ENCODE assay signal across 16 cellular contexts in the genomic region with DNA sequence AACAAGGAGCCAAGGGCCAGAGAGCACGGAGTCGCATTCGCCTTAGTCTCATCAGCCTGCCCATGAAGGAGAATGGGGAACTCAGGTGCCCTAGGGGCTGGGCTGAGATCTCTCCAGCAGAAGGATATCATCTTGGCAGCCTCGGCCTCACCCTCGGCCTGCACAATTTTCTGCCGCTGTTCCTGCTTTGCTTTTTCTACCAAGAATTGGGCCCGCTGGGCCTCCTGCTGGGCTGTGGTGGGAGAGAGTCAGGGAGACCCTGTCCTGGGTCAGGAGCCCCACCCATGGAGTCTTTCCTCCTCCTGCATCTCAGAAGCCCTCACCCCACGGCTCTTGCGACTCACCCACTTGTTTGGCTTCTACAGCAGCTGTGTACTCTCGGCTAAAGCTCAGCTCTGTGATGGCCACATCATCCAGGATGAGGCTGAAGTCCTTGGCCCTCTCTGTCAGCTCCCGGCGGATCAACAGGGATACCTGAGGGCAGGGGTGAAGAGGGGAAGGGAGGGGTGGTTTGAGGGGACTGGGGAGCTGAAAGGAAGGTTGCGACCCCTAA. TPM values are rescaled to one million over a fixed set of nuclear protein-coding genes. Genes with fewer than 3 reads are reported as not detected.
DNase-seq lines count a peak whose midpoint lies in the region; ATAC-seq, FAIRE-seq and TF ChIP-seq lines count a peak whose summit lies in the region.
"Had no signal": no experiment of that assay in that cellular context is flagged by ENCODE, and none has a peak within 500 bp of the region (broad histone marks: within the 10 kb centered on the region; RNA-seq: fewer than 3 reads in every experiment).

No MANE protein-coding gene starts in this region.

- H2AFZ ChIP-seq in K562 (ENCODE audit: low read depth, low read length) (no peak overlapping the region), trophoblast cell (ENCODE audit: insufficient read depth, low read length, poor library complexity) (no peak overlapping the region)

- CTCF ChIA-PET in K562 (lab: Yijun Ruan, JAX; ENCODE audit: low intra/inter-chr PET ratio) = no interaction called here

- POLR2A ChIA-PET in K562 (lab: Yijun Ruan, JAX) = interaction anchor here (0.8 to 3.0 kb wide), 3 partner anchors 21 to 71 kb away, joined by 3 to 10 read pairs (median 5); a partner anchor contains a TSS

- H3K27ac ChIP-seq in HUES48 (ENCODE audit: low read depth, low read length) = peak overlapping the region; percentile 3
- peak overlapping the region; percentile 99; the same call in 2 of the 3 replicates for H3K27ac ChIP-seq in K562 (ENCODE audit: extremely low read depth, low read depth, low read length)
- no peak overlapping the region for H3K27ac ChIP-seq in trophoblast cell (ENCODE audit: low read depth, low read length)
- H3K27ac ChIP-seq in testis = no peak overlapping the region
- H3K27ac ChIP-seq: esophagus muscularis mucosa, heart left ventricle had no signal

- H4K8ac ChIP-seq in trophoblast cell (ENCODE audit: low read depth, low read length) = no peak overlapping the region

- H3K9me3 ChIP-seq in HUES48 (ENCODE audit: control insufficient read depth, insufficient read depth, low read length) = no peaks in the 10 kb centered on the region
- no peaks in the 10 kb centered on the region for H3K9me3 ChIP-seq in K562 (replicated peaks; ENCODE audit: control insufficient read depth, insufficient read depth, low read depth, low read length)
- H3K9me3 ChIP-seq in trophoblast cell (ENCODE audit: insufficient read depth, low read depth, low read length) = peaks cover 5% of the 10 kb centered on the region
- no peaks in the 10 kb centered on the region for H3K9me3 ChIP-seq in testis
- H3K9me3 ChIP-seq: esophagus muscularis mucosa, heart left ventricle, prostate gland had no signal

- intact Hi-C loops in K562 (cut with micrococcal nuclease) (loop anchor here (10.0 kb wide), 1 partner anchor 217 kb away; a partner anchor contains a TSS), testis (cut with DNase I; ENCODE audit: low total_unique reads) (no loop called here)

- peaks cover 22% of the 10 kb centered on the region for H3K79me1 ChIP-seq in trophoblast cell (ENCODE audit: low read length)

- no peak overlapping the region for H2BK120ac ChIP-seq in trophoblast cell (ENCODE audit: insufficient read depth, low read length, poor library complexity)

- no peak for ATAC-seq in K562
- ATAC-seq: CD8-positive, alpha-beta T cell; heart left ventricle had no signal

- no peak overlapping the region for H3K14ac ChIP-seq in trophoblast cell (ENCODE audit: low read length)

- peaks cover 59% of the 10 kb centered on the region for H3K36me3 ChIP-seq in HUES48 (ENCODE audit: control insufficient read depth, insufficient read depth, low read length)
- peaks cover 58% of the 10 kb centered on the region for H3K36me3 ChIP-seq in K562 (ENCODE audit: control insufficient read depth, insufficient read depth, low read length)
- peaks cover 32 to 45% of the 10 kb centered on the region in 2 experiments for H3K36me3 ChIP-seq in trophoblast cell (ENCODE audit: control insufficient read depth in 1 of 2, insufficient read depth in 2 of 2, low read length in 2 of 2)
- H3K36me3 ChIP-seq in testis (ENCODE audit: low read depth, missing control alignments) = no peaks in the 10 kb centered on the region

- no peak overlapping the region for H3K23ac ChIP-seq in trophoblast cell (ENCODE audit: low read length)

- H3K4ac ChIP-seq in trophoblast cell (ENCODE audit: low read depth, low read length) = no peak overlapping the region

- TF ChIP-seq EP300 in K562 (IDR thresholded peaks at IDR 0.05; ENCODE audit: low read length) = no peak

- no peak for TF ChIP-seq POLR2A in K562 (conservative IDR thresholded peaks at IDR 0.05)
- no peak for TF ChIP-seq POLR2A in testis (IDR thresholded peaks at IDR 0.05)

- H4K91ac ChIP-seq in trophoblast cell (ENCODE audit: low read depth, low read length) = no peak overlapping the region

- no TSS peak for BruUV-seq in K562 (replicated peaks; lab: Mats Ljungman, UMichigan)

- no peaks in the 10 kb centered on the region for H3K9me1 ChIP-seq in K562 (ENCODE audit: control insufficient read depth, insufficient read depth, low read length)

- TF ChIP-seq CTCF in K562 (IDR thresholded peaks at IDR 0.05 in 2 of 3, conservative IDR thresholded peaks at IDR 0.05 in 1 of 3; ENCODE audit: insufficient read depth in 2 of 3, low read depth in 1 of 3, low read length in 3 of 3) (no peak), testis (IDR thresholded peaks at IDR 0.05) (no peak)

- H4K20me1 ChIP-seq in K562 (replicated peaks; ENCODE audit: control insufficient read depth, insufficient read depth, low read length) = no peaks in the 10 kb centered on the region

- in situ Hi-C loops in K562 (cut with MboI) = no loop called here

- no peak overlapping the region for H3K4me2 ChIP-seq in K562 (ENCODE audit: insufficient read depth, low read length)
- H3K4me2 ChIP-seq in trophoblast cell (ENCODE audit: low read length) = no peak overlapping the region

- no peak overlapping the region for H2BK12ac ChIP-seq in trophoblast cell (ENCODE audit: low read length)

- H3K9ac ChIP-seq in HUES48 (ENCODE audit: low read depth, low read length) = no peak overlapping the region
- peak overlapping the region; percentile 79 to 99; a peak in 3 of 4 replicates for H3K9ac ChIP-seq in K562 (ENCODE audit: insufficient read depth in 1 of 2, low read depth in 2 of 2, low read length in 2 of 2)
- no peak overlapping the region for H3K9ac ChIP-seq in trophoblast cell (ENCODE audit: low read length)

- H3K79me2 ChIP-seq in K562 (ENCODE audit: control insufficient read depth, insufficient read depth, low read length) (peaks cover 56% of the 10 kb centered on the region), trophoblast cell (ENCODE audit: control insufficient read depth, insufficient read depth, low read length, poor library complexity) (peaks cover 26% of the 10 kb centered on the region)

- no peak for FAIRE-seq in K562 (lab: Jason Lieb, UNC)

- H3K4me3 ChIP-seq in HUES48 (ENCODE audit: low read depth, low read length) (no peak overlapping the region), K562 (no peak overlapping the region), trophoblast cell (ENCODE audit: low read depth, low read length) (no peak overlapping the region), testis (no peak overlapping the region)
- H3K4me3 ChIP-seq: esophagus muscularis mucosa, heart left ventricle, prostate gland had no signal

- no peak overlapping the region for H2BK5ac ChIP-seq in trophoblast cell (ENCODE audit: low read depth, low read length, poor library complexity)

- H2AK5ac ChIP-seq in trophoblast cell (ENCODE audit: low read length) = no peak overlapping the region

- H4K12ac ChIP-seq in trophoblast cell (ENCODE audit: low read depth, low read length) = peak overlapping the region; percentile 16

- H3K27me3 ChIP-seq in HUES48 (ENCODE audit: control insufficient read depth, insufficient read depth, low read length) = no peaks in the 10 kb centered on the region
- no peaks in the 10 kb centered on the region for H3K27me3 ChIP-seq in K562 (ENCODE audit: control insufficient read depth in 2 of 2, insufficient read depth in 2 of 2, low read length in 2 of 2)
- no peaks in the 10 kb centered on the region for H3K27me3 ChIP-seq in trophoblast cell (ENCODE audit: insufficient read depth, low read length)
- no peaks in the 10 kb centered on the region for H3K27me3 ChIP-seq in testis
- H3K27me3 ChIP-seq: esophagus muscularis mucosa, heart left ventricle had no signal

- H3K18ac ChIP-seq in trophoblast cell (ENCODE audit: low read length) = no peak overlapping the region

- whole genome bisulfite sequencing in K562 (ENCODE audit: insufficient coverage, low coverage, missing lambda C conversion rate) = 92% methylated on average over 9 of the region's 13 CpGs
- no CpG with 5 or more reads among the region's 13 CpGs for WGBS in trophoblast cell (ENCODE audit: extremely low coverage, insufficient coverage, insufficient read length)
- 79 to 92% methylated on average over 7 to 13 of the region's 13 CpGs for WGBS in testis, 2 donors

- no peak for TF ChIP-seq RAD21 in K562 (CRISPR knock-in tag; conservative IDR thresholded peaks at IDR 0.05 in 1 of 2, IDR thresholded peaks at IDR 0.05 in 1 of 2)

- peak; percentile 60 for DNase-seq in DMS53 (lab: John Stamatoyannopoulos, UW)
- no peak for DNase-seq in DMS53 treated with DMSO at 0.1 percent for 48 hours (lab: John Stamatoyannopoulos, UW; ENCODE audit: unreplicated experiment)
- no peak for DNase-seq in K562 (ENCODE audit: extremely low read depth in 1 of 4, low spot score in 3 of 4)
- no peak for DNase-seq in trophoblast cell
- DNase-seq in activated gamma-delta T cell (lab: John Stamatoyannopoulos, UW) = no peak
- no peak for DNase-seq in testis
- no peak for DNase-seq in SHP77 treated with DMSO at 0.1 percent for 48 hours (lab: John Stamatoyannopoulos, UW)
- DNase-seq: 8988T; CD8-positive, alpha-beta T cell; NCI-H2107; NCI-H774 had no signal

- H3K4me1 ChIP-seq in HUES48 (ENCODE audit: control insufficient read depth, insufficient read depth, low read length) (peaks cover 30% of the 10 kb centered on the region), K562 (replicated peaks in 1 of 2; ENCODE audit: control insufficient read depth in 2 of 2, insufficient read depth in 2 of 2, low read length in 2 of 2) (peaks cover 41 to 48% of the 10 kb centered on the region in 2 experiments), trophoblast cell (ENCODE audit: control insufficient read depth in 1 of 2, insufficient read depth in 2 of 2, low read length in 2 of 2) (peaks cover 9 to 15% of the 10 kb centered on the region in 2 experiments), testis (peaks cover 22% of the 10 kb centered on the region)

RNA-seq across cellular contexts. Expression of a gene that starts 2.8 kb away (rescaled TPM):
- total RNA-seq in K562 (2011; cell fraction: chromatin; rRNA removed; ENCODE audit: low replicate concordance) = 114 and 294 TPM in 2 replicates
- total RNA-seq in K562 (2011; cell fraction: nucleolus; rRNA removed) = 282 and 350 TPM in 2 replicates
- 189 and 209 TPM in 2 replicates for total RNA-seq in K562 (2011; cell fraction: nucleoplasm; rRNA removed)
- 445 and 447 TPM in 2 replicates for total RNA-seq in K562 (2014; rRNA removed)
- 245 and 293 TPM in 2 replicates for total RNA-seq in K562 (2014; rRNA removed; fragmentation: Illumina TruSeq; extraction: Trizol)
- 333 and 335 TPM in 2 replicates for total RNA-seq in K562 (2015; rRNA removed; fragmentation: Illumina TruSeq; extraction: Trizol)
- 345 and 377 TPM in 2 replicates for total RNA-seq in K562 (2021)
- 437 and 459 TPM in 2 replicates for polyA plus RNA-seq in K562 (2011; rRNA removed)
- polyA plus RNA-seq in K562 (2011; cell fraction: cytosol; rRNA removed) = 556 and 694 TPM in 2 replicates
- 446 and 452 TPM in 2 replicates for polyA plus RNA-seq in K562 (2011; cell fraction: nucleus; rRNA removed)
- 284 and 340 TPM in 2 replicates for polyA plus RNA-seq in K562 (2012)
- 428 and 468 TPM in 2 replicates for polyA plus RNA-seq in K562 (2014; fragmentation: Illumina TruSeq; extraction: Trizol)
- 100 to 1,000 TPM in 1 of 2 experiments, 10 to 100 TPM in 1; 73.6 to 123 TPM for polyA plus RNA-seq in K562 (2014; fragmentation: Nextera tagmentation; extraction: Ambion mirVana)
- polyA plus RNA-seq in K562 (2014; rRNA removed) = 449 and 464 TPM in 2 replicates
- polyA minus RNA-seq in K562 (2011; rRNA and poly(A)+ RNA removed) = 158 and 180 TPM in 2 replicates
- polyA minus RNA-seq in K562 (2011; cell fraction: cytosol; rRNA and poly(A)+ RNA removed) = 115 and 128 TPM in 2 replicates
- polyA minus RNA-seq in K562 (2011; cell fraction: nucleus; rRNA and poly(A)+ RNA removed) = 169 and 221 TPM in 2 replicates
- polyA plus RNA-seq in trophoblast cell (2013) = 259 and 271 TPM in 2 replicates
- 100 to 1,000 TPM; 118 to 153 TPM for total RNA-seq in testis
- 97.3 TPM for polyA plus RNA-seq in testis (ENCODE audit: insufficient read depth, low read depth, low replicate concordance)

RNA-seq across cellular contexts. Expression of a gene that starts 3.1 kb away (rescaled TPM):
- total RNA-seq in K562 (2011; cell fraction: chromatin; rRNA removed; ENCODE audit: low replicate concordance) = 73.4 and 85.5 TPM in 2 replicates
- total RNA-seq in K562 (2011; cell fraction: nucleolus; rRNA removed) = 47.0 and 47.5 TPM in 2 replicates
- 50.0 and 50.4 TPM in 2 replicates for total RNA-seq in K562 (2011; cell fraction: nucleoplasm; rRNA removed)
- 66.5 and 97.2 TPM in 2 replicates for total RNA-seq in K562 (2014; rRNA removed)
- 82.7 and 85.9 TPM in 2 replicates for total RNA-seq in K562 (2014; rRNA removed; fragmentation: Illumina TruSeq; extraction: Trizol)
- total RNA-seq in K562 (2015; rRNA removed; fragmentation: Illumina TruSeq; extraction: Trizol) = 66.9 and 75.1 TPM in 2 replicates
- total RNA-seq in K562 (2021) = 85.1 and 92.0 TPM in 2 replicates
- polyA plus RNA-seq in K562 (2011; rRNA removed) = 71.4 and 92.5 TPM in 2 replicates
- polyA plus RNA-seq in K562 (2011; cell fraction: cytosol; rRNA removed) = 55.9 and 63.4 TPM in 2 replicates
- polyA plus RNA-seq in K562 (2011; cell fraction: nucleus; rRNA removed) = 51.0 and 63.3 TPM in 2 replicates
- 50.3 and 124 TPM in 2 replicates for polyA plus RNA-seq in K562 (2012)
- 99.2 and 121 TPM in 2 replicates for polyA plus RNA-seq in K562 (2014; fragmentation: Illumina TruSeq; extraction: Trizol)
- 100 to 1,000 TPM; 149 to 186 TPM for polyA plus RNA-seq in K562 (2014; fragmentation: Nextera tagmentation; extraction: Ambion mirVana)
- polyA plus RNA-seq in K562 (2014; rRNA removed) = 107 and 112 TPM in 2 replicates
- 32.7 and 39.5 TPM in 2 replicates for polyA minus RNA-seq in K562 (2011; rRNA and poly(A)+ RNA removed)
- 15.3 and 30.8 TPM in 2 replicates for polyA minus RNA-seq in K562 (2011; cell fraction: cytosol; rRNA and poly(A)+ RNA removed)
- 19.4 and 30.4 TPM in 2 replicates for polyA minus RNA-seq in K562 (2011; cell fraction: nucleus; rRNA and poly(A)+ RNA removed)
- polyA plus RNA-seq in trophoblast cell (2013) = 38.4 and 42.9 TPM in 2 replicates
- 10 to 100 TPM; 40.2 to 45.5 TPM for total RNA-seq in testis
- 36.7 TPM for polyA plus RNA-seq in testis (ENCODE audit: insufficient read depth, low read depth, low replicate concordance)

RNA-seq across cellular contexts. Expression of a gene that starts 16.5 kb away (rescaled TPM):
- total RNA-seq in K562 (2011; cell fraction: chromatin; rRNA removed; ENCODE audit: low replicate concordance) = 2.3 and 4.5 TPM in 2 replicates
- 3.3 and 4.3 TPM in 2 replicates for total RNA-seq in K562 (2011; cell fraction: nucleolus; rRNA removed)
- 2.6 and 2.8 TPM in 2 replicates for total RNA-seq in K562 (2011; cell fraction: nucleoplasm; rRNA removed)
- total RNA-seq in K562 (2014; rRNA removed) (5.1 and 7.3 TPM in 2 replicates), K562 (2014; rRNA removed; fragmentation: Illumina TruSeq; extraction: Trizol) (1.5 and 1.6 TPM in 2 replicates), K562 (2015; rRNA removed; fragmentation: Illumina TruSeq; extraction: Trizol) (2.7 and 4.4 TPM in 2 replicates), K562 (2021) (4.1 and 6.4 TPM in 2 replicates), testis (1 to 10 TPM; 3.7 to 9.1 TPM)
- polyA plus RNA-seq in K562 (2011; rRNA removed) (3.9 and 7.5 TPM in 2 replicates), K562 (2014; fragmentation: Illumina TruSeq; extraction: Trizol) (5.1 and 5.6 TPM in 2 replicates), K562 (2014; fragmentation: Nextera tagmentation; extraction: Ambion mirVana) (1 to 10 TPM; 2.0 to 3.0 TPM), K562 (2014; rRNA removed) (4.4 and 4.7 TPM in 2 replicates), testis (ENCODE audit: insufficient read depth, low read depth, low replicate concordance) (19.1 TPM)
- polyA plus RNA-seq in K562 (2011; cell fraction: cytosol; rRNA removed) = 5.1 and 8.7 TPM in 2 replicates
- polyA plus RNA-seq in K562 (2011; cell fraction: nucleus; rRNA removed) = 8.0 and 10.0 TPM in 2 replicates
- polyA plus RNA-seq in K562 (2012) = 6.6 and 9.3 TPM in 2 replicates
- polyA minus RNA-seq in K562 (2011; rRNA and poly(A)+ RNA removed) = 2.0 and 5.6 TPM in 2 replicates
- polyA minus RNA-seq in K562 (2011; cell fraction: cytosol; rRNA and poly(A)+ RNA removed) = 1.6 and 10.2 TPM in 2 replicates
- polyA minus RNA-seq in K562 (2011; cell fraction: nucleus; rRNA and poly(A)+ RNA removed) = 2.0 and 5.2 TPM in 2 replicates
- 19.7 and 21.5 TPM in 2 replicates for polyA plus RNA-seq in trophoblast cell (2013)

RNA-seq across cellular contexts. Expression of a gene that starts 23.8 kb away (rescaled TPM):
- total RNA-seq in K562 (2011; cell fraction: chromatin; rRNA removed; ENCODE audit: low replicate concordance) = 30.7 and 66.4 TPM in 2 replicates
- total RNA-seq in K562 (2011; cell fraction: nucleolus; rRNA removed) = 89.2 and 92.8 TPM in 2 replicates
- 81.8 and 119 TPM in 2 replicates for total RNA-seq in K562 (2011; cell fraction: nucleoplasm; rRNA removed)
- total RNA-seq in K562 (2014; rRNA removed) = 131 and 140 TPM in 2 replicates
- total RNA-seq in K562 (2014; rRNA removed; fragmentation: Illumina TruSeq; extraction: Trizol) = 22.9 and 26.7 TPM in 2 replicates
- total RNA-seq in K562 (2015; rRNA removed; fragmentation: Illumina TruSeq; extraction: Trizol) = 113 and 115 TPM in 2 replicates
- 104 and 113 TPM in 2 replicates for total RNA-seq in K562 (2021)
- polyA plus RNA-seq in K562 (2011; rRNA removed) = 190 and 317 TPM in 2 replicates
- polyA plus RNA-seq in K562 (2011; cell fraction: cytosol; rRNA removed) = 504 and 556 TPM in 2 replicates
- polyA plus RNA-seq in K562 (2011; cell fraction: nucleus; rRNA removed) = 180 and 275 TPM in 2 replicates
- polyA plus RNA-seq in K562 (2012) = 150 and 417 TPM in 2 replicates
- 41.5 and 120 TPM in 2 replicates for polyA plus RNA-seq in K562 (2014; fragmentation: Illumina TruSeq; extraction: Trizol)
- polyA plus RNA-seq in K562 (2014; fragmentation: Nextera tagmentation; extraction: Ambion mirVana) = 100 to 1,000 TPM in 1 of 2 experiments, 10 to 100 TPM in 1; 64.2 to 107 TPM
- polyA plus RNA-seq in K562 (2014; rRNA removed) = 188 and 191 TPM in 2 replicates
- 37.7 TPM in 2 replicates for polyA minus RNA-seq in K562 (2011; rRNA and poly(A)+ RNA removed)
- 34.5 and 61.2 TPM in 2 replicates for polyA minus RNA-seq in K562 (2011; cell fraction: cytosol; rRNA and poly(A)+ RNA removed)
- polyA minus RNA-seq in K562 (2011; cell fraction: nucleus; rRNA and poly(A)+ RNA removed) = 33.4 and 59.2 TPM in 2 replicates
- polyA plus RNA-seq in trophoblast cell (2013) = 141 and 142 TPM in 2 replicates
- total RNA-seq in testis = 100 to 1,000 TPM; 143 to 236 TPM
- 141 TPM for polyA plus RNA-seq in testis (ENCODE audit: insufficient read depth, low read depth, low replicate concordance)

RNA-seq across cellular contexts. Expression of a gene that starts 24.0 kb away (rescaled TPM):
- not detected in 2 replicates for total RNA-seq in K562 (2011; cell fraction: chromatin; rRNA removed; ENCODE audit: low replicate concordance)
- not detected in 2 replicates for total RNA-seq in K562 (2011; cell fraction: nucleolus; rRNA removed)
- total RNA-seq in K562 (2011; cell fraction: nucleoplasm; rRNA removed) = not detected in 2 replicates
- total RNA-seq in K562 (2014; rRNA removed) (not detected in 2 replicates), K562 (2014; rRNA removed; fragmentation: Illumina TruSeq; extraction: Trizol) (not detected in 2 replicates), K562 (2015; rRNA removed; fragmentation: Illumina TruSeq; extraction: Trizol) (not detected in 2 replicates), K562 (2021) (not detected in 2 replicates), testis (not detected)
- polyA plus RNA-seq in K562 (2011; rRNA removed) (not detected in 2 replicates), K562 (2014; fragmentation: Illumina TruSeq; extraction: Trizol) (not detected in 2 replicates), K562 (2014; fragmentation: Nextera tagmentation; extraction: Ambion mirVana) (not detected), K562 (2014; rRNA removed) (not detected in 2 replicates), testis (ENCODE audit: insufficient read depth, low read depth, low replicate concordance) (not detected)
- not detected in 2 replicates for polyA plus RNA-seq in K562 (2011; cell fraction: cytosol; rRNA removed)
- not detected in 2 replicates for polyA plus RNA-seq in K562 (2011; cell fraction: nucleus; rRNA removed)
- not detected in 2 replicates for polyA plus RNA-seq in K562 (2012)
- polyA minus RNA-seq in K562 (2011; rRNA and poly(A)+ RNA removed) = not detected in 2 replicates
- polyA minus RNA-seq in K562 (2011; cell fraction: cytosol; rRNA and poly(A)+ RNA removed) = not detected in 2 replicates
- polyA minus RNA-seq in K562 (2011; cell fraction: nucleus; rRNA and poly(A)+ RNA removed) = not detected in 2 replicates
- not detected in 2 replicates for polyA plus RNA-seq in trophoblast cell (2013)
- total RNA-seq: CD8-positive, alpha-beta T cell; esophagus muscularis mucosa; heart left ventricle; prostate gland had no signal
- polyA plus RNA-seq: heart left ventricle, thymus had no signal

Comparison
In these comparisons a context has a peak if more than half of its experiments do, and no peak if none do; other contexts are left out.
1. H3K27ac ChIP-seq: peak in HUES48 (single experiment) and K562 (single experiment); none in trophoblast cell (single experiment) and testis (0 of 2).
2. H3K9ac ChIP-seq: peak in K562 (2 of 2); none in HUES48 (single experiment) and trophoblast cell (single experiment).